Comparison of ENCODE assay signal across 14 cellular contexts in the genomic region with DNA sequence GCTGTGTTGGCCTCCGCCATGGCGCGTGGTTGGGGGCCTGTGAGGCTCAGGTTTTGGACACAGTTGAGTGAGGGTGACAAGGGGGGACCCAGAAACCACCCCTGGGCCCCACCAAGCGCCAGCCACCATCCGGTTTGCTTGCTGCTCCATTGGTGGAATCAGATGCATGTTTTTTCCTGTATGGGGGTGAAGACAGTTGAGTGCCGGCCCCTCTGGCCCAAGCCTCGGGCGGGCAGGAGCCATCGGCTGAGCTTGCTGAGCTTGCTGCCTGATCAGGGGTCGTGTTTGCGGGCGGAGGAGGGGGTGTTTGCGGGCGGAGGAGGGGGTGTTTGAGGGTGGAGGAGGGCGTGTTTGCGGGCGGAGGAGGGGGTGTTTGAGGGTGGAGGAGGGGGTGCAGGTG. TPM values are rescaled to one million over a fixed set of nuclear protein-coding genes. Genes with fewer than 3 reads are reported as not detected.
DNase-seq lines count a peak whose midpoint lies in the region; ATAC-seq, FAIRE-seq and TF ChIP-seq lines count a peak whose summit lies in the region.
"Had no signal": no experiment of that assay in that cellular context is flagged by ENCODE, and none has a peak within 500 bp of the region (broad histone marks: within the 10 kb centered on the region; RNA-seq: fewer than 3 reads in every experiment).

No MANE protein-coding gene starts in this region.

- ATAC-seq in stimulated activated naive CD8-positive, alpha-beta T cell treated with anti-CD3 and anti-CD28 coated beads, Interleukin-15, amount 100 ng/mL, for 72 hours: peak; percentile 9
- no peak for ATAC-seq in stimulated activated naive CD8-positive, alpha-beta T cell treated with anti-CD3 and anti-CD28 coated beads, Interleukin-15, Interleukin-2, amounts not matched to agents 100 U/mL and 50 U/mL, for 24 hours
- ATAC-seq in aorta (ENCODE audit: low FRiP score) (peak; percentile 5), GM19023 (IDR thresholded peaks at IDR 0.05; ENCODE audit: unreplicated experiment) (no peak), GM18511 (IDR thresholded peaks at IDR 0.05; ENCODE audit: unreplicated experiment) (no peak)

- H3K27me3 ChIP-seq in aorta (ENCODE audit: control insufficient read depth in 1 of 2, insufficient read depth in 2 of 2, low read length in 1 of 2): no peaks in the 10 kb centered on the region

- no peak for DNase-seq in stimulated activated naive CD8-positive, alpha-beta T cell treated with anti-CD3 and anti-CD28 coated beads, Interleukin-15, amount 100 ng/mL, for 72 hours
- no peak for DNase-seq in stimulated activated naive CD8-positive, alpha-beta T cell treated with anti-CD3 and anti-CD28 coated beads, Interleukin-15, Interleukin-2, amounts not matched to agents 100 U/mL and 50 U/mL, for 24 hours
- DNase-seq in Calu3: no peak
- no peak for DNase-seq in RWPE1 (ENCODE audit: low spot score)
- DNase-seq in aorta: peak in 1 of 2 donors; percentile 57
- no peak for DNase-seq in H54 (ENCODE audit: insufficient read length, low spot score)
- DNase-seq: AML-193; C1 segment of cervical spinal cord; CD4-positive, alpha-beta T cell; DND-41; GDM1; Karpas-422 had no signal

- TF ChIP-seq CTCF in Calu3 (IDR thresholded peaks at IDR 0.05; ENCODE audit: unreplicated experiment): no peak
- no peak for TF ChIP-seq CTCF in RWPE1 (conservative IDR thresholded peaks at IDR 0.05; ENCODE audit: low read depth)

- POLR2A ChIA-PET in RWPE1 (lab: Yijun Ruan, JAX; ENCODE audit: low non-redundant PET): no interaction called here

- H3K4me3 Mint-ChIP-seq in stimulated activated naive CD8-positive, alpha-beta T cell treated with anti-CD3 and anti-CD28 coated beads, Interleukin-15, amount 100 ng/mL, for 72 hours: no peak overlapping the region
- no peak overlapping the region for H3K4me3 Mint-ChIP-seq in Calu3 (ENCODE audit: low read depth, unreplicated experiment)
- H3K4me3 Mint-ChIP-seq: CD4-positive, alpha-beta T cell had no signal

- H3K27ac ChIP-seq in RWPE1 (peak overlapping the region; percentile 23), aorta (ENCODE audit: low read depth in 1 of 2, low read length in 2 of 2) (no peak overlapping the region)

- H3K36me3 Mint-ChIP-seq in Calu3 (ENCODE audit: insufficient read depth, unreplicated experiment): peaks cover 97% of the 10 kb centered on the region

- H3K36me3 ChIP-seq in aorta (ENCODE audit: control insufficient read depth in 1 of 2, insufficient read depth in 2 of 2, low read length in 1 of 2): peaks cover 0 to 2% of the 10 kb centered on the region in 2 donors

- H3K9me3 ChIP-seq in aorta (ENCODE audit: control insufficient read depth, low read length): no peaks in the 10 kb centered on the region

- H3K27me3 Mint-ChIP-seq in stimulated activated naive CD8-positive, alpha-beta T cell treated with anti-CD3 and anti-CD28 coated beads, Interleukin-15, amount 100 ng/mL, for 72 hours: no peaks in the 10 kb centered on the region
- H3K27me3 Mint-ChIP-seq in Calu3 (ENCODE audit: unreplicated experiment): no peaks in the 10 kb centered on the region
- H3K27me3 Mint-ChIP-seq: CD4-positive, alpha-beta T cell had no signal

- H3K27ac Mint-ChIP-seq in stimulated activated naive CD8-positive, alpha-beta T cell treated with anti-CD3 and anti-CD28 coated beads, Interleukin-15, amount 100 ng/mL, for 72 hours: peak overlapping the region in 1 of 2 donors; percentile 34
- peak overlapping the region; percentile 54 for H3K27ac Mint-ChIP-seq in Calu3 (ENCODE audit: unreplicated experiment)
- H3K27ac Mint-ChIP-seq: CD4-positive, alpha-beta T cell had no signal

- intact Hi-C loops in Calu3 (cut with micrococcal nuclease; ENCODE audit: unreplicated experiment) (no loop called here), aorta (cut with DNase I) (no loop called here)

- 83 to 89% methylated on average over 17 of the region's 17 CpGs for WGBS in aorta, 2 donors

- peaks cover 21% of the 10 kb centered on the region for H3K4me1 Mint-ChIP-seq in stimulated activated naive CD8-positive, alpha-beta T cell treated with anti-CD3 and anti-CD28 coated beads, Interleukin-15, amount 100 ng/mL, for 72 hours
- H3K4me1 Mint-ChIP-seq in Calu3 (ENCODE audit: low read depth, unreplicated experiment): no peaks in the 10 kb centered on the region

- BruUV-seq in Calu3 (replicated peaks; lab: Mats Ljungman, UMichigan): no TSS peak

- CTCF ChIA-PET in Calu3 (lab: Charles Lee) (interaction anchor here (0.6 kb wide), 1 partner anchor 8 kb away, joined by 3 read pairs; no protein-coding TSS in a partner anchor), RWPE1 (lab: Yijun Ruan, JAX) (interaction anchor here (0.6 kb wide), 1 partner anchor 14 kb away, joined by 3 read pairs; no protein-coding TSS in a partner anchor)

- no peak for TF ChIP-seq POLR2A in H54 (IDR thresholded peaks at IDR 0.05; ENCODE audit: low read depth, low read length)

- no peak for FAIRE-seq in H54 (lab: Jason Lieb, UNC)

- no peaks in the 10 kb centered on the region for H3K9me3 Mint-ChIP-seq in stimulated activated naive CD8-positive, alpha-beta T cell treated with anti-CD3 and anti-CD28 coated beads, Interleukin-15, amount 100 ng/mL, for 72 hours
- H3K9me3 Mint-ChIP-seq in Calu3 (ENCODE audit: low read depth, unreplicated experiment): no peaks in the 10 kb centered on the region
- H3K9me3 Mint-ChIP-seq: CD4-positive, alpha-beta T cell had no signal

- no peak overlapping the region for H3K4me3 ChIP-seq in aorta (ENCODE audit: low read length in 2 of 2)

- H3K4me1 ChIP-seq in aorta (ENCODE audit: control insufficient read depth in 1 of 2, insufficient read depth in 2 of 2, low read length in 2 of 2): no peaks in the 10 kb centered on the region

RNA-seq across cellular contexts. Expression of a gene that starts 6.4 kb away (rescaled TPM):
- 100 and 101 TPM in 2 replicates for total RNA-seq in Calu3 (2022)
- total RNA-seq in aorta: 10 to 100 TPM; 12.9 to 17.3 TPM
- polyA plus RNA-seq in aorta: 1 to 10 TPM; 6.6 to 7.8 TPM

RNA-seq across cellular contexts. Expression of a gene that starts 29.6 kb away (rescaled TPM):
- total RNA-seq in Calu3 (2022) (41.9 and 45.0 TPM in 2 replicates), aorta (10 to 100 TPM; 13.0 to 16.3 TPM)
- 10 to 100 TPM; 23.8 to 70.7 TPM for polyA plus RNA-seq in aorta

RNA-seq across cellular contexts. Expression of a gene that starts 29.9 kb away (rescaled TPM):
- 179 and 200 TPM in 2 replicates for total RNA-seq in Calu3 (2022)
- 10 to 100 TPM; 33.0 to 46.8 TPM for total RNA-seq in aorta
- polyA plus RNA-seq in aorta: 10 to 100 TPM in 1 of 2 donors, 1 to 10 TPM in 1; 7.5 to 41.4 TPM

RNA-seq across cellular contexts. Expression of a gene that starts 44.6 kb away (rescaled TPM):
- 175 and 190 TPM in 2 replicates for total RNA-seq in Calu3 (2022)
- 10 to 100 TPM; 52.0 to 65.1 TPM for total RNA-seq in aorta
- 10 to 100 TPM in 1 of 2 donors, 1 to 10 TPM in 1; 7.6 to 55.7 TPM for polyA plus RNA-seq in aorta

Comparison
In these comparisons a context has a peak if more than half of its experiments do, and no peak if none do; other contexts are left out.
1. ATAC-seq: peak in stimulated activated naive CD8-positive, alpha-beta T cell treated with anti-CD3 and anti-CD28 coated beads, Interleukin-15, amount 100 ng/mL, for 72 hours (single experiment) and aorta (single experiment); none in stimulated activated naive CD8-positive, alpha-beta T cell treated with anti-CD3 and anti-CD28 coated beads, Interleukin-15, Interleukin-2, amounts not matched to agents 100 U/mL and 50 U/mL, for 24 hours (single experiment), GM19023 (single experiment) and GM18511 (single experiment).